ENCODE assay signal across 8 cellular contexts in genomic region chr17:74211929-74212261, GRCh38. TPM values are rescaled to one million over a fixed set of nuclear protein-coding genes. Genes with fewer than 3 reads are reported as not detected.
DNase-seq lines count a peak whose midpoint lies in the region; ATAC-seq, FAIRE-seq and TF ChIP-seq lines count a peak whose summit lies in the region.

No MANE protein-coding gene starts in this region.

- no peak for DNase-seq in PC-3
- no peak for DNase-seq in endothelial cell of umbilical vein (ENCODE audit: low read depth, low spot score)
- DNase-seq in osteocyte (ENCODE audit: extremely low spot score, unreplicated experiment), result no peak
- no peak for DNase-seq in H4 (ENCODE audit: low spot score)
- DNase-seq in COR-L47 (lab: John Stamatoyannopoulos, UW), result no peak

- no peak for TF ChIP-seq POLR2A in endothelial cell of umbilical vein (IDR thresholded peaks at IDR 0.05; ENCODE audit: low read depth, low read length)

- intact Hi-C loops in PC-3 (cut with micrococcal nuclease) (loop anchor here (5.0 kb wide), 3 partner anchors 70 to 220 kb away; partner anchors contain the start of genes BTBD17 and GPRC5C), endothelial cell of umbilical vein (cut with micrococcal nuclease) (loop anchor here (5.0 kb wide), 2 partner anchors 85 to 155 kb away; partner anchors contain the start of gene GPR142)

- dilution Hi-C loops in endothelial cell of umbilical vein (cut with MboI; ENCODE audit: extremely low pct_ligation_motif_present, low sequenced_read_pairs), result no loop called here

- H3K36me3 Mint-ChIP-seq in osteocyte (ENCODE audit: unreplicated experiment), result peaks cover 27% of the 10 kb centered on the region

- H3K79me2 ChIP-seq in DOHH2 (ENCODE audit: control insufficient read depth, low read length) (peaks cover 25% of the 10 kb centered on the region), PC-3 (ENCODE audit: low read length) (peaks cover 22% of the 10 kb centered on the region), endothelial cell of umbilical vein (ENCODE audit: control insufficient read depth, insufficient read depth, low read length) (peaks cover 14% of the 10 kb centered on the region)

- BruUV-seq in PC-3 (replicated peaks; lab: Mats Ljungman, UMichigan), result no TSS peak
- no TSS peak for BruUV-seq in endothelial cell of umbilical vein (replicated peaks; lab: Mats Ljungman, UMichigan)

- TF ChIP-seq CTCF in DOHH2 (IDR thresholded peaks at IDR 0.05; ENCODE audit: low read depth, low read length, poor library complexity, severe bottlenecking), result no peak
- TF ChIP-seq CTCF in PC-3 (conservative IDR thresholded peaks at IDR 0.05; ENCODE audit: low read depth, low read length), result no peak
- no peak for TF ChIP-seq CTCF in endothelial cell of umbilical vein (IDR thresholded peaks at IDR 0.05; ENCODE audit: extremely low read depth in 1 of 2, insufficient read depth in 1 of 2, low read depth in 1 of 2, low read length in 2 of 2)
- TF ChIP-seq CTCF in osteocyte (IDR thresholded peaks at IDR 0.05), result no peak

- H3K4me3 ChIP-seq in DOHH2 (ENCODE audit: low read length) (peak overlapping the region; percentile 74), PC-3 (ENCODE audit: low read length) (peak overlapping the region; percentile 72), endothelial cell of umbilical vein (replicated peaks in 1 of 3; ENCODE audit: insufficient read depth in 1 of 3, low read depth in 1 of 3, low read length in 3 of 3) (no peak overlapping the region)

- no peaks in the 10 kb centered on the region for H3K27me3 ChIP-seq in DOHH2 (ENCODE audit: control insufficient read depth, low read length)
- no peaks in the 10 kb centered on the region for H3K27me3 ChIP-seq in PC-3 (ENCODE audit: low read length)
- H3K27me3 ChIP-seq in endothelial cell of umbilical vein (ENCODE audit: control insufficient read depth in 2 of 2, insufficient read depth in 2 of 2, low read length in 2 of 2), result no peaks in the 10 kb centered on the region

- H3K9me3 Mint-ChIP-seq in osteocyte (ENCODE audit: unreplicated experiment), result no peaks in the 10 kb centered on the region

- H3K27ac Mint-ChIP-seq in osteocyte (ENCODE audit: unreplicated experiment), result no peak overlapping the region

- H3K9me2 ChIP-seq in DOHH2 (replicated peaks; ENCODE audit: control insufficient read depth, low read length) (no peaks in the 10 kb centered on the region), PC-3 (replicated peaks; ENCODE audit: low read length) (no peaks in the 10 kb centered on the region)

- H3K4me2 ChIP-seq in DOHH2 (ENCODE audit: low read length), result peak overlapping the region; percentile 94
- peak overlapping the region; percentile 88 for H3K4me2 ChIP-seq in PC-3 (ENCODE audit: low read length)
- peak overlapping the region; percentile 73 for H3K4me2 ChIP-seq in endothelial cell of umbilical vein (ENCODE audit: insufficient read depth, low read length)

- no peaks in the 10 kb centered on the region for H3K9me1 ChIP-seq in endothelial cell of umbilical vein (replicated peaks; ENCODE audit: control insufficient read depth, extremely low read depth, insufficient read depth, low read length)

- H3K9ac ChIP-seq in PC-3 (ENCODE audit: low read length), result peak overlapping the region; percentile 57
- H3K9ac ChIP-seq in endothelial cell of umbilical vein (replicated peaks; ENCODE audit: extremely low read depth, insufficient read depth, low read length), result no peak overlapping the region

- H3K9me3 ChIP-seq in DOHH2 (ENCODE audit: control insufficient read depth, insufficient read depth, low read length) (no peaks in the 10 kb centered on the region), PC-3 (ENCODE audit: low read length) (no peaks in the 10 kb centered on the region), endothelial cell of umbilical vein (replicated peaks; ENCODE audit: control insufficient read depth, insufficient read depth, low read length) (no peaks in the 10 kb centered on the region)

- H3K36me3 ChIP-seq in DOHH2 (ENCODE audit: control insufficient read depth, low read length) (peaks cover 46% of the 10 kb centered on the region), PC-3 (ENCODE audit: low read depth, low read length) (peaks cover 38% of the 10 kb centered on the region), endothelial cell of umbilical vein (ENCODE audit: control insufficient read depth in 2 of 2, extremely low read depth in 1 of 2, insufficient read depth in 2 of 2, low read length in 2 of 2) (peaks cover 21 to 22% of the 10 kb centered on the region in 2 experiments)

- POLR2A ChIA-PET in PC-3 (lab: Charles Lee; ENCODE audit: unreplicated experiment), result no interaction called here
- POLR2A ChIA-PET in endothelial cell of umbilical vein (lab: Charles Lee), result interaction anchor here (1.0 kb wide), 1 partner anchor 9 kb away, joined by 3 read pairs; the partner anchor contains the start of gene RPL38

- H3K4me3 Mint-ChIP-seq in osteocyte (ENCODE audit: unreplicated experiment), result peak overlapping the region; percentile 84

- no peaks in the 10 kb centered on the region for H3K27me3 Mint-ChIP-seq in osteocyte (ENCODE audit: unreplicated experiment)

- H4K20me1 ChIP-seq in DOHH2 (ENCODE audit: control insufficient read depth, insufficient read depth, low read depth, low read length), result peaks cover 10% of the 10 kb centered on the region
- peaks cover 36% of the 10 kb centered on the region for H4K20me1 ChIP-seq in PC-3 (ENCODE audit: low read length)
- no peaks in the 10 kb centered on the region for H4K20me1 ChIP-seq in endothelial cell of umbilical vein (replicated peaks; ENCODE audit: control insufficient read depth, extremely low read depth, insufficient read depth, low read length)

- H3F3A ChIP-seq in DOHH2 (ENCODE audit: control insufficient read depth, insufficient read depth), result peaks cover 56% of the 10 kb centered on the region
- H3F3A ChIP-seq in PC-3 (ENCODE audit: low read length, unreplicated experiment), result peaks cover 20% of the 10 kb centered on the region

- CTCF ChIA-PET in PC-3 (lab: Charles Lee) (interaction anchor here (1.0 kb wide), 1 partner anchor 84 kb away, joined by 3 read pairs; no protein-coding TSS in a partner anchor), endothelial cell of umbilical vein (lab: Charles Lee) (interaction anchor here (1.0 to 1.9 kb wide), 5 partner anchors 9 to 244 kb away, joined by 3 to 9 read pairs (median 3); partner anchors contain the start of gene RPL38)

- no peak for FAIRE-seq in endothelial cell of umbilical vein (lab: Jason Lieb, UNC)

- peak overlapping the region; percentile 86 for H3K27ac ChIP-seq in DOHH2 (ENCODE audit: low read depth, low read length)
- no peak overlapping the region for H3K27ac ChIP-seq in PC-3 (ENCODE audit: low read length)
- no peak overlapping the region for H3K27ac ChIP-seq in endothelial cell of umbilical vein (ENCODE audit: insufficient read depth, low read depth, low read length)

- peaks cover 44% of the 10 kb centered on the region for H3K4me1 Mint-ChIP-seq in osteocyte (ENCODE audit: unreplicated experiment)

- ATAC-seq in PC-3 (no peak), GM18511 (IDR thresholded peaks at IDR 0.05; ENCODE audit: unreplicated experiment) (no peak), HG03520 (IDR thresholded peaks at IDR 0.05; ENCODE audit: unreplicated experiment) (no peak)

- H2AFZ ChIP-seq in PC-3 (ENCODE audit: low read length) (no peak overlapping the region), endothelial cell of umbilical vein (ENCODE audit: low read depth, low read length) (no peak overlapping the region)

- peaks cover 86% of the 10 kb centered on the region for H3K4me1 ChIP-seq in DOHH2 (ENCODE audit: control insufficient read depth, low read length)
- H3K4me1 ChIP-seq in PC-3 (ENCODE audit: insufficient read depth, low read length), result peaks cover 44% of the 10 kb centered on the region
- peaks cover 17% of the 10 kb centered on the region for H3K4me1 ChIP-seq in endothelial cell of umbilical vein (ENCODE audit: control insufficient read depth, extremely low read depth, insufficient read depth, low read length)

TF ChIP-seq in endothelial cell of umbilical vein, 7 proteins besides CTCF, POLR2A, EP300 and RAD21:
- TF ChIP-seq JUN (IDR thresholded peaks at IDR 0.05; ENCODE audit: borderline replicate concordance, insufficient read depth, insufficient read length, low read depth), result no peak
- no peak for TF ChIP-seq POLR2AphosphoS5 (IDR thresholded peaks at IDR 0.05; ENCODE audit: insufficient read depth, low read depth, low read length)
- no peak for TF ChIP-seq FOS (IDR thresholded peaks at IDR 0.05; ENCODE audit: borderline replicate concordance, insufficient read depth, low read length)

RNA-seq across cellular contexts. Expression of gene TTYH2, which starts 1.5 kb away (rescaled TPM):
- 17.6 and 21.0 TPM in 2 replicates for total RNA-seq in PC-3 (2014; rRNA removed)
- 0.75 and 1.1 TPM in 2 replicates for total RNA-seq in endothelial cell of umbilical vein
- polyA plus RNA-seq in endothelial cell of umbilical vein, result 1.7 and 2.0 TPM in 2 replicates
- 1.1 TPM in 2 replicates for polyA plus RNA-seq in endothelial cell of umbilical vein (2011; cell fraction: cytosol; rRNA removed)
- polyA plus RNA-seq in endothelial cell of umbilical vein (2011; cell fraction: nucleus; rRNA removed), result 1.7 and 1.8 TPM in 2 replicates
- polyA plus RNA-seq in endothelial cell of umbilical vein (2012), result 1.5 and 2.2 TPM in 2 replicates
- polyA minus RNA-seq in endothelial cell of umbilical vein, result 0.63 and 3.4 TPM in 2 replicates
- not detected for polyA minus RNA-seq in endothelial cell of umbilical vein (2011; cell fraction: cytosol; rRNA and poly(A)+ RNA removed)
- 0.38 and 0.96 TPM in 2 replicates for polyA minus RNA-seq in endothelial cell of umbilical vein (2011; cell fraction: nucleus; rRNA and poly(A)+ RNA removed)
- 1.8 and 2.0 TPM in 2 replicates for total RNA-seq in osteocyte
- 3.0 and 9.3 TPM in 2 replicates for total RNA-seq in H4 (2014; rRNA removed; shearing (Covaris generic))

RNA-seq across cellular contexts. Expression of gene RPL38, which starts 8.4 kb away (rescaled TPM):
- total RNA-seq in PC-3 (2014; rRNA removed) (2,878 and 3,689 TPM in 2 replicates), endothelial cell of umbilical vein (1,006 and 1,060 TPM in 2 replicates), osteocyte (755 and 762 TPM in 2 replicates)
- polyA plus RNA-seq in endothelial cell of umbilical vein, result 256 and 366 TPM in 2 replicates
- 1,088 and 1,625 TPM in 2 replicates for polyA plus RNA-seq in endothelial cell of umbilical vein (2011; cell fraction: cytosol; rRNA removed)
- polyA plus RNA-seq in endothelial cell of umbilical vein (2011; cell fraction: nucleus; rRNA removed), result 326 and 795 TPM in 2 replicates
- 3,629 and 5,153 TPM in 2 replicates for polyA plus RNA-seq in endothelial cell of umbilical vein (2012)
- polyA minus RNA-seq in endothelial cell of umbilical vein, result 668 and 715 TPM in 2 replicates
- 605 TPM for polyA minus RNA-seq in endothelial cell of umbilical vein (2011; cell fraction: cytosol; rRNA and poly(A)+ RNA removed)
- 71.9 and 123 TPM in 2 replicates for polyA minus RNA-seq in endothelial cell of umbilical vein (2011; cell fraction: nucleus; rRNA and poly(A)+ RNA removed)
- 583 and 762 TPM in 2 replicates for total RNA-seq in H4 (2014; rRNA removed; shearing (Covaris generic))

Comparison
In these comparisons a context has a peak if more than half of its experiments do, and no peak if none do; other contexts are left out.
1. H3K4me3 ChIP-seq: peak in DOHH2 (single experiment) and PC-3 (single experiment); none in endothelial cell of umbilical vein (0 of 3).
2. Peak in every context shown above with its lines, with median percentiles within 50 percentile points of each other: H3K4me2 ChIP-seq.